ENCODE assay signal across 1 cellular context in genomic region chr7:44122529-44122928, GRCh38.
TF ChIP-seq lines count a peak whose summit lies in the region.

No MANE protein-coding gene starts in this region.

TF ChIP-seq in H1, 55 proteins besides CTCF, POLR2A, EP300 and RAD21:
- TF ChIP-seq YY1 (IDR thresholded peaks at IDR 0.05; ENCODE audit: low read depth, low read length) (no peak), BCL11A (IDR thresholded peaks at IDR 0.05; ENCODE audit: low read depth in 2 of 2, low read length in 2 of 2) (no peak), BRCA1 (IDR thresholded peaks at IDR 0.05; ENCODE audit: low read depth, low read length) (no peak), BACH1 (IDR thresholded peaks at IDR 0.05; ENCODE audit: low read length) (no peak), HDAC6 (IDR thresholded peaks at IDR 0.05; ENCODE audit: low read depth, low read length) (no peak), CTBP2 (IDR thresholded peaks at IDR 0.05; ENCODE audit: borderline replicate concordance, insufficient read depth, insufficient read length, low read length) (no peak), MAX (IDR thresholded peaks at IDR 0.05) (no peak)
